14 cellular contexts compared by ENCODE assay signal in the genomic region with DNA sequence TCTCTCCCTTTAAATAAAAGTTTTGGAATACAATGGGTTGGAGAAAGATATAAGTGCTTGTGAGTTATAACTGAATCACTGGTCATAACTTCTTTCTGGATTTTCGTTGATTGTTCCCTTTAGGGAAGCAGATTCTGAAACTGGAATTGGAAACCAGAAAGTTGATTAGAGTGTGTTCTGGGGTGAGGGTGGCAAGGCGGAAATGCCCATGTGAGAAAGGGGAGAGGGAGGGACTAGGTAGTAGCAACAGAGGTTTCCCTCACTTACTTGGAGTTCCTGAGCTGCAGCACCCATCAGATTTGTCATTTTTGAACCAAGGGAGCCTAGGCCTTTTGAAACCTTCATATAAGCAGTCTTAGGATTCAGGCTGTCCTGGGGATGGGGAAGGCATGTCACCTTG.
"Had no signal": no experiment of that assay in that cellular context is flagged by ENCODE, and none has a peak within 500 bp of the region (broad histone marks: within the 10 kb centered on the region; RNA-seq: fewer than 3 reads in every experiment).

No MANE protein-coding gene starts in this region.

- DNase-seq: activated B cell treated with CpG ODN at 0.5 μM for 24 hours; activated CD4-positive, alpha-beta memory T cell treated with anti-CD3 and anti-CD28 coated beads, Interleukin-2, amount 10 ng/mL, durations not matched to agents 7 days and 5 days; activated CD4-positive, alpha-beta T cell treated with anti-CD3 and anti-CD28 coated beads for 48 hours; activated CD8-positive, alpha-beta memory T cell treated with anti-CD3 and anti-CD28 coated beads, Interleukin-2, amount 10 ng/mL, durations not matched to agents 7 days and 5 days; activated naive CD4-positive, alpha-beta T cell treated with anti-CD3 and anti-CD28 coated beads, Interleukin-2, amount 10 ng/mL, durations not matched to agents 7 days and 5 days; occipital lobe; right cardiac atrium; stimulated activated CD4-positive, alpha-beta T cell treated with anti-CD3 and anti-CD28 coated beads, Interleukin-2, amount 100 ng/mL, for 24 hours; stimulated activated naive CD4-positive, alpha-beta T cell treated with Interleukin-2 at 50 U/mL for 16 hours; thyroid gland had no signal

- H3K27me3 Mint-ChIP-seq: activated B cell treated with CpG ODN at 0.5 μM for 24 hours; activated CD4-positive, alpha-beta memory T cell treated with anti-CD3 and anti-CD28 coated beads, Interleukin-2, amount 10 ng/mL, durations not matched to agents 7 days and 5 days; activated CD8-positive, alpha-beta memory T cell treated with anti-CD3 and anti-CD28 coated beads, Interleukin-2, amount 10 ng/mL, durations not matched to agents 7 days and 5 days; activated naive CD4-positive, alpha-beta T cell treated with anti-CD3 and anti-CD28 coated beads, Interleukin-2, amount 10 ng/mL, durations not matched to agents 7 days and 5 days; natural killer cell treated with Interleukin-12 subunit alpha and Interleukin-12 subunit beta and Interleukin-15 and Interleukin-18, amount 100 ng/mL, for 72 hours had no signal

- H3K4me3 Mint-ChIP-seq: activated B cell treated with CpG ODN at 0.5 μM for 24 hours; activated CD4-positive, alpha-beta memory T cell treated with anti-CD3 and anti-CD28 coated beads, Interleukin-2, amount 10 ng/mL, durations not matched to agents 7 days and 5 days; activated CD8-positive, alpha-beta memory T cell treated with anti-CD3 and anti-CD28 coated beads, Interleukin-2, amount 10 ng/mL, durations not matched to agents 7 days and 5 days; activated naive CD4-positive, alpha-beta T cell treated with anti-CD3 and anti-CD28 coated beads, Interleukin-2, amount 10 ng/mL, durations not matched to agents 7 days and 5 days; mesothelial cell of epicardium; natural killer cell treated with Interleukin-12 subunit alpha and Interleukin-12 subunit beta and Interleukin-15 and Interleukin-18, amount 100 ng/mL, for 72 hours; T-helper 2 cell treated with Interferon-gamma antibody and Interleukin-4, amounts not matched to agents 5 μg/mL and 100 μg/mL, for 36 hours had no signal

- H3K9me3 Mint-ChIP-seq: activated B cell treated with CpG ODN at 0.5 μM for 24 hours; activated naive CD4-positive, alpha-beta T cell treated with anti-CD3 and anti-CD28 coated beads, Interleukin-2, amount 10 ng/mL, durations not matched to agents 7 days and 5 days; activated T-helper 2 cell treated with anti-CD3 and anti-CD28 coated beads, Interferon-gamma antibody, Interleukin-2, Interleukin-4, amounts not matched to agents 10 μg/mL and 5 μg/mL and 100 μg/mL, durations not matched to agents 14 hours and 24 hours and 36 hours; mesothelial cell of epicardium; T-helper 2 cell treated with Interferon-gamma antibody and Interleukin-4, amounts not matched to agents 5 μg/mL and 100 μg/mL, for 36 hours had no signal

- ATAC-seq: activated CD8-positive, alpha-beta memory T cell treated with anti-CD3 and anti-CD28 coated beads, Interleukin-2, amount 10 ng/mL, durations not matched to agents 7 days and 5 days; natural killer cell treated with Interleukin-12 subunit alpha and Interleukin-12 subunit beta and Interleukin-15 and Interleukin-18, amount 100 ng/mL, for 72 hours; right cardiac atrium had no signal

- H3K27ac Mint-ChIP-seq: activated B cell treated with CpG ODN at 0.5 μM for 24 hours; activated CD4-positive, alpha-beta memory T cell treated with anti-CD3 and anti-CD28 coated beads, Interleukin-2, amount 10 ng/mL, durations not matched to agents 7 days and 5 days; activated CD8-positive, alpha-beta memory T cell treated with anti-CD3 and anti-CD28 coated beads, Interleukin-2, amount 10 ng/mL, durations not matched to agents 7 days and 5 days; activated naive CD4-positive, alpha-beta T cell treated with anti-CD3 and anti-CD28 coated beads, Interleukin-2, amount 10 ng/mL, durations not matched to agents 7 days and 5 days; activated T-helper 2 cell treated with anti-CD3 and anti-CD28 coated beads, Interferon-gamma antibody, Interleukin-2, Interleukin-4, amounts not matched to agents 10 μg/mL and 5 μg/mL and 100 μg/mL, durations not matched to agents 14 hours and 24 hours and 36 hours; mesothelial cell of epicardium; natural killer cell treated with Interleukin-12 subunit alpha and Interleukin-12 subunit beta and Interleukin-15 and Interleukin-18, amount 100 ng/mL, for 72 hours; T-helper 2 cell treated with Interferon-gamma antibody and Interleukin-4, amounts not matched to agents 5 μg/mL and 100 μg/mL, for 36 hours had no signal

- H3K36me3 Mint-ChIP-seq: activated CD8-positive, alpha-beta memory T cell treated with anti-CD3 and anti-CD28 coated beads, Interleukin-2, amount 10 ng/mL, durations not matched to agents 7 days and 5 days; activated naive CD4-positive, alpha-beta T cell treated with anti-CD3 and anti-CD28 coated beads, Interleukin-2, amount 10 ng/mL, durations not matched to agents 7 days and 5 days; mesothelial cell of epicardium; natural killer cell treated with Interleukin-12 subunit alpha and Interleukin-12 subunit beta and Interleukin-15 and Interleukin-18, amount 100 ng/mL, for 72 hours had no signal

- H3K4me1 Mint-ChIP-seq: activated B cell treated with CpG ODN at 0.5 μM for 24 hours; activated CD4-positive, alpha-beta memory T cell treated with anti-CD3 and anti-CD28 coated beads, Interleukin-2, amount 10 ng/mL, durations not matched to agents 7 days and 5 days; activated CD8-positive, alpha-beta memory T cell treated with anti-CD3 and anti-CD28 coated beads, Interleukin-2, amount 10 ng/mL, durations not matched to agents 7 days and 5 days; activated naive CD4-positive, alpha-beta T cell treated with anti-CD3 and anti-CD28 coated beads, Interleukin-2, amount 10 ng/mL, durations not matched to agents 7 days and 5 days had no signal
